14 cellular contexts compared by ENCODE assay signal in genomic region chr19:33704271-33704670, GRCh38.
DNase-seq lines count a peak whose midpoint lies in the region; ATAC-seq and TF ChIP-seq lines count a peak whose summit lies in the region.
"Had no signal": no experiment of that assay in that cellular context is flagged by ENCODE, and none has a peak within 500 bp of the region (broad histone marks: within the 10 kb centered on the region; RNA-seq: fewer than 3 reads in every experiment).

No MANE protein-coding gene starts in this region.

- peaks cover 4% of the 10 kb centered on the region for H3K27me3 Mint-ChIP-seq in chondrocyte (ENCODE audit: low read depth)

- no peaks in the 10 kb centered on the region for H3K4me1 Mint-ChIP-seq in chondrocyte (ENCODE audit: low read depth)
- H3K4me1 Mint-ChIP-seq: CD8-positive, alpha-beta memory T cell had no signal

- H3K9me3 Mint-ChIP-seq in chondrocyte (ENCODE audit: low read depth) = peaks cover under 1% of the 10 kb centered on the region
- H3K9me3 Mint-ChIP-seq: CD8-positive, alpha-beta memory T cell; GM23338 had no signal

- TF ChIP-seq CTCF in right atrium auricular region (IDR thresholded peaks at IDR 0.05) = no peak
- TF ChIP-seq CTCF in chondrocyte (IDR thresholded peaks at IDR 0.05) = no peak

- intact Hi-C loops in left cardiac atrium (cut with DNase I) = no loop called here
- intact Hi-C loops in posterior vena cava (cut with DNase I) = no loop called here

- peaks cover 0 to 5% of the 10 kb centered on the region in 2 donors for H3K9me3 ChIP-seq in right atrium auricular region
- H3K9me3 ChIP-seq: BE2C, Caco-2, HAP-1 had no signal

- DNase-seq in left cardiac atrium (peak; percentile 4), right atrium auricular region (ENCODE audit: low spot score) (no peak), chondrocyte (ENCODE audit: low spot score) (peak; percentile 33), posterior vena cava (ENCODE audit: low spot score) (peak; percentile 36)
- DNase-seq: BE2C, Caco-2 had no signal

- no peaks in the 10 kb centered on the region for H3K36me3 Mint-ChIP-seq in chondrocyte (ENCODE audit: low read depth)
- H3K36me3 Mint-ChIP-seq: CD8-positive, alpha-beta memory T cell had no signal

- H3K36me3 ChIP-seq in right atrium auricular region = no peaks in the 10 kb centered on the region
- H3K36me3 ChIP-seq: BE2C, HAP-1 had no signal

- no peaks in the 10 kb centered on the region for H3K27me3 ChIP-seq in right atrium auricular region
- H3K27me3 ChIP-seq: BE2C had no signal

- H3K4me3 Mint-ChIP-seq in chondrocyte (ENCODE audit: unreplicated experiment) = no peak overlapping the region
- H3K4me3 Mint-ChIP-seq: CD8-positive, alpha-beta memory T cell; GM23338 had no signal

- H3K27ac ChIP-seq in right atrium auricular region = no peak overlapping the region
- H3K27ac ChIP-seq: A549, C4-2B had no signal

- ATAC-seq in left cardiac atrium = no peak
- ATAC-seq in GM21825 (IDR thresholded peaks at IDR 0.05; ENCODE audit: unreplicated experiment) = no peak
- no peak for ATAC-seq in HG03342 (IDR thresholded peaks at IDR 0.05; ENCODE audit: unreplicated experiment)
- ATAC-seq in GM18517 (IDR thresholded peaks at IDR 0.05; ENCODE audit: unreplicated experiment) = no peak

- no peak overlapping the region for H3K4me3 ChIP-seq in right atrium auricular region
- H3K4me3 ChIP-seq: A549, GM23338, HAP-1 had no signal

- no peak overlapping the region for H3K27ac Mint-ChIP-seq in chondrocyte (ENCODE audit: unreplicated experiment)
- H3K27ac Mint-ChIP-seq: CD8-positive, alpha-beta memory T cell; GM23338 had no signal

- H3K4me1 ChIP-seq in right atrium auricular region = no peaks in the 10 kb centered on the region
- H3K4me1 ChIP-seq: A549, Caco-2, HAP-1 had no signal
